Comparison of ENCODE assay signal across 20 cellular contexts in genomic region chr19:31312629-31313244, GRCh38. TPM values are rescaled to one million over a fixed set of nuclear protein-coding genes. Genes with fewer than 3 reads are reported as not detected.
DNase-seq lines count a peak whose midpoint lies in the region; FAIRE-seq and TF ChIP-seq lines count a peak whose summit lies in the region.
"Had no signal": no experiment of that assay in that cellular context is flagged by ENCODE, and none has a peak within 500 bp of the region (broad histone marks: within the 10 kb centered on the region; RNA-seq: fewer than 3 reads in every experiment).

No MANE protein-coding gene starts in this region.

- H3K27ac Mint-ChIP-seq in progenitor cell of endocrine pancreas: peak overlapping the region; percentile 71
- H3K27ac Mint-ChIP-seq: CD4-positive, alpha-beta T cell had no signal

- FAIRE-seq in RCC 7860 (lab: Jason Lieb, UNC): no peak
- FAIRE-seq: A549, D721Med, G401.6, GM12891 had no signal

- no peaks in the 10 kb centered on the region for H3K9me3 Mint-ChIP-seq in progenitor cell of endocrine pancreas (ENCODE audit: low read depth)
- H3K9me3 Mint-ChIP-seq: CD4-positive, alpha-beta T cell had no signal

- H3K36me3 ChIP-seq in ACC112 (ENCODE audit: insufficient read depth, low read length): no peaks in the 10 kb centered on the region
- no peaks in the 10 kb centered on the region for H3K36me3 ChIP-seq in brain microvascular endothelial cell (replicated peaks)

- H3K4me3 Mint-ChIP-seq in progenitor cell of endocrine pancreas (ENCODE audit: low read depth): no peak overlapping the region
- H3K4me3 Mint-ChIP-seq: CD4-positive, alpha-beta T cell had no signal

- no peak overlapping the region for H3K4me3 ChIP-seq in ACC112 (ENCODE audit: low read depth, low read length)
- no peak overlapping the region for H3K4me3 ChIP-seq in HL-60 (replicated peaks; ENCODE audit: insufficient read depth, low read length)
- no peak overlapping the region for H3K4me3 ChIP-seq in brain microvascular endothelial cell (ENCODE audit: low read depth, low read length)
- H3K4me3 ChIP-seq: A549, PC-9 had no signal

- peaks cover 27% of the 10 kb centered on the region for H3K4me1 Mint-ChIP-seq in progenitor cell of endocrine pancreas (ENCODE audit: low read depth)

- no peak for DNase-seq in HL-60 (ENCODE audit: low read depth in 1 of 2, low spot score in 1 of 2)
- no peak for DNase-seq in brain microvascular endothelial cell
- no peak for DNase-seq in progenitor cell of endocrine pancreas (ENCODE audit: low spot score, unreplicated experiment)
- no peak for DNase-seq in RCC 7860 (ENCODE audit: low spot score)
- no peak for DNase-seq in NCI-H2081 (lab: John Stamatoyannopoulos, UW)
- DNase-seq in NCI-H510A treated with DMSO at 0.1 percent for 48 hours (lab: John Stamatoyannopoulos, UW): no peak
- no peak for DNase-seq in activated CD4-positive, alpha-beta T cell treated with anti-CD3 and anti-CD28 coated beads, Interleukin-2, amount 50 U/mL, for 4 hours
- DNase-seq: CD4-positive, alpha-beta T cell; DMS79 treated with DMSO at 0.1 percent for 48 hours; MM.1S; NCI-H187 treated with DMSO at 0.1 percent for 48 hours; NCI-H2171; NCI-H446 treated with DMSO at 0.1 percent for 48 hours; NCI-H774; PC-9 had no signal

- peaks cover 5% of the 10 kb centered on the region for H3K36me3 Mint-ChIP-seq in progenitor cell of endocrine pancreas (ENCODE audit: insufficient read depth)

- H3K27me3 ChIP-seq in ACC112 (ENCODE audit: insufficient read depth, low read length) (no peaks in the 10 kb centered on the region), HL-60 (ENCODE audit: insufficient read depth, poor library complexity, severe bottlenecking) (no peaks in the 10 kb centered on the region), brain microvascular endothelial cell (replicated peaks) (no peaks in the 10 kb centered on the region)

- H3K27ac ChIP-seq in ACC112 (ENCODE audit: low read depth, low read length): peak overlapping the region; percentile 56
- peak overlapping the region; percentile 55 for H3K27ac ChIP-seq in HL-60 (replicated peaks)
- peak overlapping the region; percentile 37 for H3K27ac ChIP-seq in brain microvascular endothelial cell
- H3K27ac ChIP-seq: A549, PC-9 had no signal

- TF ChIP-seq CTCF in HL-60 (IDR thresholded peaks at IDR 0.05; ENCODE audit: insufficient read depth, low read length) (no peak), brain microvascular endothelial cell (IDR thresholded peaks at IDR 0.05; ENCODE audit: low read depth, low read length, missing control alignments) (no peak), progenitor cell of endocrine pancreas (IDR thresholded peaks at IDR 0.05; ENCODE audit: unreplicated experiment) (no peak)

- peaks cover 10% of the 10 kb centered on the region for H3K4me1 ChIP-seq in ACC112 (ENCODE audit: control insufficient read depth, insufficient read depth, low read length, unreplicated experiment)
- H3K4me1 ChIP-seq: A549 had no signal

- peaks cover 6% of the 10 kb centered on the region for H3K79me2 ChIP-seq in ACC112 (ENCODE audit: control insufficient read depth, insufficient read depth, low read length, unreplicated experiment)

- no peak overlapping the region for H2AFZ ChIP-seq in ACC112 (ENCODE audit: low read length, unreplicated experiment)
- H2AFZ ChIP-seq: PC-9 had no signal

- peaks cover 14% of the 10 kb centered on the region for H3K27me3 Mint-ChIP-seq in progenitor cell of endocrine pancreas

- in situ Hi-C loops in brain microvascular endothelial cell (cut with HindIII; ENCODE audit: low pct_ligation_motif_present, low sequenced_read_pairs): no loop called here

RNA-seq across cellular contexts. Expression of gene TSHZ3, which starts 36.5 kb away (rescaled TPM):
- total RNA-seq in progenitor cell of endocrine pancreas: 15.0 and 15.5 TPM in 2 replicates
- total RNA-seq: PC-9 had no signal
